ENCODE assay signal across 22 cellular contexts in genomic region chr11:6498121-6498520, GRCh38. TPM values are rescaled to one million over a fixed set of nuclear protein-coding genes. Genes with fewer than 3 reads are reported as not detected.
DNase-seq lines count a peak whose midpoint lies in the region; ATAC-seq and TF ChIP-seq lines count a peak whose summit lies in the region.
"Had no signal": no experiment of that assay in that cellular context is flagged by ENCODE, and none has a peak within 500 bp of the region (broad histone marks: within the 10 kb centered on the region; RNA-seq: fewer than 3 reads in every experiment).

No MANE protein-coding gene starts in this region.

- no peaks in the 10 kb centered on the region for H3K9me3 ChIP-seq in left lung
- H3K9me3 ChIP-seq in thoracic aorta: no peaks in the 10 kb centered on the region
- H3K9me3 ChIP-seq: BLaER1 treated with 17β-estradiol and CSF1 and Interleukin-3, amounts not matched to agents 10 nM and 100 nM; body of pancreas; esophagus squamous epithelium; HAP-1; psoas muscle; SJSA1 had no signal

- H3K4me1 ChIP-seq in left lung (no peaks in the 10 kb centered on the region), thoracic aorta (ENCODE audit: control insufficient read depth in 1 of 2, low read depth in 2 of 2) (peaks cover 8 to 34% of the 10 kb centered on the region in 2 donors)
- H3K4me1 ChIP-seq: BLaER1 treated with 17β-estradiol and CSF1 and Interleukin-3, amounts not matched to agents 10 nM and 100 nM; body of pancreas; HAP-1; psoas muscle had no signal

- H3K27me3 ChIP-seq in left lung (no peaks in the 10 kb centered on the region), thoracic aorta (replicated peaks; ENCODE audit: insufficient read depth) (no peaks in the 10 kb centered on the region)
- H3K27me3 ChIP-seq: BLaER1 treated with 17β-estradiol and CSF1 and Interleukin-3, amounts not matched to agents 10 nM and 100 nM; body of pancreas; esophagus squamous epithelium; SJSA1 had no signal

- H3K36me3 ChIP-seq in left lung (peaks cover 0 to 48% of the 10 kb centered on the region in 2 donors), thoracic aorta (peaks cover 6% of the 10 kb centered on the region)
- H3K36me3 ChIP-seq: HAP-1 had no signal

- DNase-seq in LHCN-M2 (ENCODE audit: low read depth) (peak; percentile 8), fibroblast of gingiva (ENCODE audit: low read depth) (peak; percentile 75), left lung (peak in 1 of 2 donors; percentile 33), thoracic aorta (ENCODE audit: low spot score) (no peak), left lobe of liver (ENCODE audit: low spot score) (no peak), mucosa of gallbladder (ENCODE audit: low spot score) (no peak)
- DNase-seq: activated CD4-positive, alpha-beta T cell treated with anti-CD3 and anti-CD28 coated beads for 1 hour; activated CD8-positive, alpha-beta memory T cell treated with anti-CD3 and anti-CD28 coated beads, Interleukin-2, amount 50 U/mL, for 48 hours; activated naive CD4-positive, alpha-beta T cell; body of pancreas; DMS153; esophagus squamous epithelium; naive thymus-derived CD8-positive, alpha-beta T cell; NCI-H1930; NCI-H510A treated with DMSO at 0.1 percent for 48 hours; psoas muscle; substantia nigra had no signal

- no peak overlapping the region for H3K27ac ChIP-seq in left lung
- H3K27ac ChIP-seq in thoracic aorta: peak overlapping the region; percentile 64 to 75
- H3K27ac ChIP-seq: BLaER1 treated with 17β-estradiol and CSF1 and Interleukin-3, amounts not matched to agents 10 nM and 100 nM; body of pancreas; esophagus squamous epithelium; psoas muscle; SJSA1 had no signal

- TF ChIP-seq CTCF in left lung (IDR thresholded peaks at IDR 0.05) (no peak), thoracic aorta (IDR thresholded peaks at IDR 0.05) (no peak)

- peak; percentile 70 for ATAC-seq in left lung
- ATAC-seq in thoracic aorta (ENCODE audit: insufficient number of reproducible peaks, low FRiP score, low read depth): no peak
- ATAC-seq in GM18520 (IDR thresholded peaks at IDR 0.05; ENCODE audit: unreplicated experiment): no peak
- no peak for ATAC-seq in left lobe of liver
- no peak for ATAC-seq in GM19351 (IDR thresholded peaks at IDR 0.05; ENCODE audit: unreplicated experiment)
- ATAC-seq: body of pancreas; naive thymus-derived CD8-positive, alpha-beta T cell had no signal

- no peak overlapping the region for H3K4me3 ChIP-seq in left lung
- H3K4me3 ChIP-seq in thoracic aorta: no peak overlapping the region
- H3K4me3 ChIP-seq: BLaER1 treated with 17β-estradiol and CSF1 and Interleukin-3, amounts not matched to agents 10 nM and 100 nM; body of pancreas; esophagus squamous epithelium; HAP-1; psoas muscle; SJSA1 had no signal

- intact Hi-C loops in left lung (cut with DNase I): no loop called here

RNA-seq across cellular contexts. Expression of gene DNHD1, which starts 1.0 kb away (rescaled TPM):
- 1.7 and 2.2 TPM in 2 replicates for total RNA-seq in LHCN-M2 (2014; rRNA removed)
- 1.2 TPM for polyA plus RNA-seq in LHCN-M2 (2012)
- 10 to 100 TPM in 1 of 2 donors, 1 to 10 TPM in 1; 7.1 to 12.5 TPM for total RNA-seq in left lung
- total RNA-seq in thoracic aorta: 10 to 100 TPM; 23.9 to 26.5 TPM
- 10.1 TPM for total RNA-seq in left lobe of liver
- 8.8 TPM for total RNA-seq in mucosa of gallbladder

RNA-seq across cellular contexts. Expression of gene TIMM10B, which starts 16.8 kb away (rescaled TPM):
- total RNA-seq in LHCN-M2 (2014; rRNA removed) (25.4 and 28.8 TPM in 2 replicates), left lung (10 to 100 TPM; 36.8 to 46.4 TPM), thoracic aorta (10 to 100 TPM; 47.7 to 49.9 TPM), left lobe of liver (14.2 TPM), mucosa of gallbladder (53.9 TPM)
- polyA plus RNA-seq in LHCN-M2 (2012): 25.1 TPM

RNA-seq across cellular contexts. Expression of gene ARFIP2, which starts 17.0 kb away (rescaled TPM):
- 66.0 and 66.3 TPM in 2 replicates for total RNA-seq in LHCN-M2 (2014; rRNA removed)
- 49.8 TPM for polyA plus RNA-seq in LHCN-M2 (2012)
- total RNA-seq in left lung: 10 to 100 TPM; 41.3 to 51.0 TPM
- total RNA-seq in thoracic aorta: 10 to 100 TPM; 52.1 to 62.8 TPM
- total RNA-seq in left lobe of liver: 19.0 TPM
- 52.5 TPM for total RNA-seq in mucosa of gallbladder

RNA-seq across cellular contexts. Expression of gene TRIM3, which starts 24.4 kb away (rescaled TPM):
- 23.7 and 29.4 TPM in 2 replicates for total RNA-seq in LHCN-M2 (2014; rRNA removed)
- polyA plus RNA-seq in LHCN-M2 (2012): 13.4 TPM
- 10 to 100 TPM; 20.6 to 24.5 TPM for total RNA-seq in left lung
- total RNA-seq in thoracic aorta: 10 to 100 TPM; 40.3 to 40.4 TPM
- 7.8 TPM for total RNA-seq in left lobe of liver
- total RNA-seq in mucosa of gallbladder: 43.0 TPM

RNA-seq across cellular contexts. Expression of gene HPX, which starts 57.3 kb away (rescaled TPM):
- total RNA-seq in LHCN-M2 (2014; rRNA removed) (0.13 TPM in 1 of 2 replicates, not detected in the other), left lung (under 1 TPM; 0.86 to 0.90 TPM), thoracic aorta (1 to 10 TPM in 1 of 2 donors, under 1 TPM in 1; 0.54 to 2.9 TPM), left lobe of liver (5,455 TPM), mucosa of gallbladder (5.2 TPM)
- polyA plus RNA-seq in LHCN-M2 (2012): 0.30 TPM
- polyA plus RNA-seq: naive thymus-derived CD8-positive, alpha-beta T cell had no signal

Comparison
In these comparisons a context has a peak if more than half of its experiments do, and no peak if none do; other contexts are left out.
1. DNase-seq: peak in LHCN-M2 (single experiment) and fibroblast of gingiva (single experiment); none in thoracic aorta (single experiment), left lobe of liver (single experiment) and mucosa of gallbladder (single experiment).
2. H3K27ac ChIP-seq: peak in thoracic aorta (2 of 2); none in left lung (0 of 2).